Comparison of ENCODE assay signal across 13 cellular contexts in the genomic region with DNA sequence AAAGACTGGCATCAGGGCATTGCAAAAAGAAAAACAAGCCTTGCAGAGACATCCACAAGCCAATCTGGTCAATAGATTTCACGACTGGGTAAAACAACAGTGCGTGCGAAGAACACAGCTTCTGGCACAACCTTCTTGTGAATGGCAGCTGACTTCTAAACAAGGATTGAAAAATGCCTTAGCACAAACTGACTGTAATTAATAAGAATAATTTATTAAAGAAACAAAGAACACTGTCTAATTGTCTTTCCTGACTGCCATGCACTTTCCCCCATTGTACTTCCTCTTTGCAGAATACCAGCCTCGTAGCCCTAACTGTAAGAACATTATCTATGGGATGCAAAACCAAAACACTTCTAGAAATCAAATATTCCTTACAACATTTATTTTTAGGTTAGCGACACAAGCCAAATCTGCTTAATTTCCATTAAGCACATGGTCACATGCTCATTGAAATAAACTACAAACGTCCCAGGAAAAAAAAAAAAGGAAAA. TPM values are rescaled to one million over a fixed set of nuclear protein-coding genes. Genes with fewer than 3 reads are reported as not detected.
DNase-seq lines count a peak whose midpoint lies in the region; ATAC-seq and TF ChIP-seq lines count a peak whose summit lies in the region.
"Had no signal": no experiment of that assay in that cellular context is flagged by ENCODE, and none has a peak within 500 bp of the region (broad histone marks: within the 10 kb centered on the region; RNA-seq: fewer than 3 reads in every experiment).

No MANE protein-coding gene starts in this region.

- peak overlapping the region; percentile 80 to 84 for H3K4me3 Mint-ChIP-seq in stimulated activated naive B cell treated with anti-CD40 and anti-IgM and Interleukin-4, amounts not matched to agents 10 μg/mL and 1 μg/mL and 100 μg/mL, for 72 hours

- H3K27me3 Mint-ChIP-seq in stimulated activated naive B cell treated with anti-CD40 and anti-IgM and Interleukin-4, amounts not matched to agents 10 μg/mL and 1 μg/mL and 100 μg/mL, for 72 hours: no peaks in the 10 kb centered on the region

- H3K9me3 Mint-ChIP-seq in stimulated activated naive B cell treated with anti-CD40 and anti-IgM and Interleukin-4, amounts not matched to agents 10 μg/mL and 1 μg/mL and 100 μg/mL, for 72 hours: no peaks in the 10 kb centered on the region

- H3K4me1 Mint-ChIP-seq in stimulated activated naive B cell treated with anti-CD40 and anti-IgM and Interleukin-4, amounts not matched to agents 10 μg/mL and 1 μg/mL and 100 μg/mL, for 72 hours: peaks cover 19 to 46% of the 10 kb centered on the region in 2 donors

- intact Hi-C loops in mucosa of descending colon (cut with DNase I, micrococcal nuclease): no loop called here

- H3K36me3 ChIP-seq in OCI-LY1 (ENCODE audit: insufficient read depth, low read length) (peaks cover 40% of the 10 kb centered on the region; the same call in 1 of the 2 replicates), mucosa of descending colon (ENCODE audit: low read depth) (no peaks in the 10 kb centered on the region)
- H3K36me3 ChIP-seq: adrenal gland had no signal

- peak overlapping the region; percentile 88 for H3K27ac Mint-ChIP-seq in stimulated activated naive B cell treated with anti-CD40 and anti-IgM and Interleukin-4, amounts not matched to agents 10 μg/mL and 1 μg/mL and 100 μg/mL, for 72 hours

- no peaks in the 10 kb centered on the region for H3K9me2 ChIP-seq in OCI-LY1 (ENCODE audit: low read depth, low read length)

- DNase-seq in Kasumi-1 (lab: John Stamatoyannopoulos, UW) (peak; percentile 59 to 78), globus pallidus (ENCODE audit: low spot score) (peak; percentile 33), mucosa of descending colon (no peak), NCI-H1694 treated with DMSO at 0.1 percent for 48 hours (lab: John Stamatoyannopoulos, UW) (no peak)
- no peak for DNase-seq in stimulated activated naive B cell treated with anti-CD40 and anti-IgM and Interleukin-4, amounts not matched to agents 10 μg/mL and 1 μg/mL and 100 μg/mL, for 72 hours
- DNase-seq: activated T-cell treated with anti-CD3 and anti-CD28 coated beads, Interleukin-2, amount 50 U/mL, for 1 hour; adrenal gland; foreskin keratinocyte; NCI-H524 treated with DMSO at 0.1 percent for 48 hours had no signal

- H3K27me3 ChIP-seq in OCI-LY1 (ENCODE audit: insufficient read depth, low read length): no peaks in the 10 kb centered on the region
- H3K27me3 ChIP-seq: adrenal gland, foreskin keratinocyte had no signal

- H3K4me1 ChIP-seq in OCI-LY1 (ENCODE audit: insufficient read depth, low read length, severe bottlenecking): peaks cover 80% of the 10 kb centered on the region
- peaks cover 23% of the 10 kb centered on the region for H3K4me1 ChIP-seq in mucosa of descending colon (ENCODE audit: low read depth)

- ATAC-seq in stimulated activated naive B cell treated with anti-CD40 and anti-IgM and Interleukin-4, amounts not matched to agents 10 μg/mL and 1 μg/mL and 100 μg/mL, for 72 hours (replicated peaks): no peak
- ATAC-seq in HG03442 (IDR thresholded peaks at IDR 0.05; ENCODE audit: unreplicated experiment): no peak
- no peak for ATAC-seq in mucosa of descending colon
- no peak for ATAC-seq in GM18868 (IDR thresholded peaks at IDR 0.05; ENCODE audit: unreplicated experiment)
- ATAC-seq: foreskin keratinocyte had no signal

- H3K4me3 ChIP-seq in OCI-LY1 (ENCODE audit: low read depth, low read length, poor library complexity, severe bottlenecking) (peak overlapping the region; percentile 93), mucosa of descending colon (no peak overlapping the region)
- H3K4me3 ChIP-seq: adrenal gland, SK-N-MC had no signal

- peak overlapping the region; percentile 96 for H3K9ac ChIP-seq in OCI-LY1 (ENCODE audit: low read length)

- no peaks in the 10 kb centered on the region for H4K20me1 ChIP-seq in OCI-LY1 (ENCODE audit: insufficient read depth, low read length)

- peaks cover 92% of the 10 kb centered on the region for H3K79me2 ChIP-seq in OCI-LY1 (ENCODE audit: insufficient read depth, low read length)

- H3K36me3 Mint-ChIP-seq in stimulated activated naive B cell treated with anti-CD40 and anti-IgM and Interleukin-4, amounts not matched to agents 10 μg/mL and 1 μg/mL and 100 μg/mL, for 72 hours: peaks cover 18 to 21% of the 10 kb centered on the region in 2 donors

- no peaks in the 10 kb centered on the region for H3K9me3 ChIP-seq in OCI-LY1 (ENCODE audit: low read length)
- no peaks in the 10 kb centered on the region for H3K9me3 ChIP-seq in mucosa of descending colon
- H3K9me3 ChIP-seq: adrenal gland had no signal

- H3K27ac ChIP-seq in OCI-LY1 (ENCODE audit: low read depth, low read length, poor library complexity, severe bottlenecking): peak overlapping the region; percentile 98
- H3K27ac ChIP-seq: adrenal gland, foreskin keratinocyte, SK-N-MC had no signal

- H3F3A ChIP-seq in OCI-LY1 (ENCODE audit: insufficient read depth, low read length): no peaks in the 10 kb centered on the region

- peak overlapping the region; percentile 96 for H3K4me2 ChIP-seq in OCI-LY1 (ENCODE audit: low read length)

- no peak for TF ChIP-seq CTCF in OCI-LY1 (IDR thresholded peaks at IDR 0.05; ENCODE audit: low read length)
- TF ChIP-seq CTCF in mucosa of descending colon (IDR thresholded peaks at IDR 0.05): no peak

- H2AFZ ChIP-seq in OCI-LY1 (ENCODE audit: low read length): no peak overlapping the region

RNA-seq across cellular contexts. Expression of a gene that starts 6.5 kb away (rescaled TPM):
- 100 to 1,000 TPM; 133 to 217 (median 214) TPM for total RNA-seq in mucosa of descending colon

Comparison
In these comparisons a context has a peak if more than half of its experiments do, and no peak if none do; other contexts are left out.
1. DNase-seq: peak in Kasumi-1 (2 of 2) and globus pallidus (single experiment); none in stimulated activated naive B cell treated with anti-CD40 and anti-IgM and Interleukin-4, amounts not matched to agents 10 μg/mL and 1 μg/mL and 100 μg/mL, for 72 hours (single experiment), mucosa of descending colon (0 of 3) and NCI-H1694 treated with DMSO at 0.1 percent for 48 hours (single experiment).